Comparison of ENCODE assay signal across 8 cellular contexts in the genomic region with DNA sequence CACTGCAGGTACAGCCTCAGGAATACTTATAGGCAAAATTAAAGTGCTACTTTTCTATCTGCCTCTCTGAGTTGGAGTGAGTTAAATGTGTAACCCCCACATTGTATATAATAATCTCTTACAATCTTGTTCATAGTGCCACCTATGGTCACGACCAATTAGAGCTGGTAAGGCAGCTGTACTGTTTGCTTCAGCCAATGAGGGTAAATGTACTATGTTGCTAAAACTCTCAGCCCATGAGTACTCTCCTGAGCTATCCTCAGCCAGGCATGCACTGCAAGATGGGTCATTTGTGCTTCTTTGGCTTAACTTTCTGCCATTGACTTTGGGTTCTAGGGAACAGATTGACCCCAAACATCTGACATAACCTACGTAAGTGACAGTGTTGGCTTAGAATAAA. TPM values are rescaled to one million over a fixed set of nuclear protein-coding genes. Genes with fewer than 3 reads are reported as not detected.
A peak's percentile ranks its signal among the peaks of the same experiment; 100 is the strongest.
DNase-seq lines count a peak whose midpoint lies in the region; ATAC-seq and TF ChIP-seq lines count a peak whose summit lies in the region.

No MANE protein-coding gene starts in this region.

- TF ChIP-seq POLR2A in stomach (IDR thresholded peaks at IDR 0.05) = no peak

- peak overlapping the region; percentile 84 for H3K27ac ChIP-seq in SJCRH30
- no peak overlapping the region for H3K27ac ChIP-seq in stomach

- DNase-seq in NCI-H1694 (lab: John Stamatoyannopoulos, UW) (peak; percentile 5), NCI-H1694 treated with DMSO at 0.1 percent for 48 hours (lab: John Stamatoyannopoulos, UW) (no peak), SJCRH30 (peak; percentile 23 to 69), glomerular visceral epithelial cell (ENCODE audit: extremely low spot score) (peak; percentile 33), NCI-H446 treated with DMSO at 0.1 percent for 48 hours (lab: John Stamatoyannopoulos, UW) (no peak), stomach (no peak)

- H3K9me3 ChIP-seq in SJCRH30 (replicated peaks) (no peaks in the 10 kb centered on the region), stomach (no peaks in the 10 kb centered on the region)

- H3K4me3 ChIP-seq in SJCRH30 (no peak overlapping the region), stomach (no peak overlapping the region)

- intact Hi-C loops in stomach (cut with DNase I; ENCODE audit: low total_unique reads) = no loop called here

- H3K27me3 ChIP-seq in SJCRH30 = no peaks in the 10 kb centered on the region
- no peaks in the 10 kb centered on the region for H3K27me3 ChIP-seq in stomach

- TF ChIP-seq EP300 in stomach (IDR thresholded peaks at IDR 0.05) = no peak

- WGBS in stomach, 5 donors = 64 to 77% (median 68%) methylated on average over 2 of the region's 2 CpGs

- ATAC-seq in GM19468 (IDR thresholded peaks at IDR 0.05; ENCODE audit: extremely low read depth, unreplicated experiment) (peak; percentile 77), HG03460 (IDR thresholded peaks at IDR 0.05; ENCODE audit: unreplicated experiment) (peak; percentile 84)

- TF ChIP-seq CTCF in stomach (IDR thresholded peaks at IDR 0.05) = no peak

- H3K4me1 ChIP-seq in SJCRH30 (peaks cover 29% of the 10 kb centered on the region), stomach (peaks cover 0 to 18% (median 5%) of the 10 kb centered on the region in 4 donors)

- H3K36me3 ChIP-seq in SJCRH30 (no peaks in the 10 kb centered on the region), stomach (no peaks in the 10 kb centered on the region)

RNA-seq across cellular contexts. Expression of a gene that starts 15.0 kb away (rescaled TPM):
- total RNA-seq in SJCRH30 (2014; rRNA removed; shearing (Covaris generic)) = 62.0 and 85.5 TPM in 2 replicates
- total RNA-seq in stomach = 100 to 1,000 TPM in 3 of 5 donors, 10 to 100 TPM in 2; 42.4 to 151 (median 132) TPM
- 10 to 100 TPM; 16.8 to 74.4 (median 23.8) TPM for polyA plus RNA-seq in stomach

RNA-seq across cellular contexts. Expression of a gene that starts 47.0 kb away (rescaled TPM):
- 8.6 and 10.5 TPM in 2 replicates for total RNA-seq in SJCRH30 (2014; rRNA removed; shearing (Covaris generic))
- 1 to 10 TPM in 3 of 5 donors, under 1 TPM in 2; under 0.01 to 5.9 (median 1.2) TPM for total RNA-seq in stomach
- 1 to 10 TPM; 2.1 to 5.0 (median 2.6) TPM for polyA plus RNA-seq in stomach

Comparison
In these comparisons a context has a peak if more than half of its experiments do, and no peak if none do; other contexts are left out.
1. DNase-seq: peak in NCI-H1694 (single experiment), SJCRH30 (2 of 2) and glomerular visceral epithelial cell (single experiment); none in NCI-H1694 treated with DMSO at 0.1 percent for 48 hours (single experiment), NCI-H446 treated with DMSO at 0.1 percent for 48 hours (single experiment) and stomach (single experiment).